22 cellular contexts compared by ENCODE assay signal in the genomic region with DNA sequence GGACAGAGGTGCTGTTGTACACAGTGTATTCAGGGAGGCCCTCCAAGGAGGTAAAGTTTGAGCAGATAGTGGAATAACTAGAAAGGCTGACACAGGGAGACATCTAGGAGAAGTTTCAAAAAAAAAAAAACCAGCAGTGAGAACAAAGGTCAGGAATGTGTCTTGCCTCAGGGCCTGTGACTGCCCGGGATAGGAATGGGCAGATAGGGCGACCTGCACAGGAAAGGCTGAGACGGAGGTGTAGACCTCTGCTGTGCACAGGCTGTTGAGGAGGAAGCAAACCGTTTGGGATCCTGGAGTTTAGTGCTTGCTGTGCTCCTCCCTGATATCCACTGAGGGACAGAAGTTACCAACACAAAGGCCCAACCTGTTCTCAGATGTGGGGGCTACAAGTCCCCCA.
DNase-seq lines count a peak whose midpoint lies in the region; ATAC-seq, FAIRE-seq and TF ChIP-seq lines count a peak whose summit lies in the region.
"Had no signal": no experiment of that assay in that cellular context is flagged by ENCODE, and none has a peak within 500 bp of the region (broad histone marks: within the 10 kb centered on the region; RNA-seq: fewer than 3 reads in every experiment).

No MANE protein-coding gene starts in this region.

- no peak overlapping the region for H3K4me3 Mint-ChIP-seq in astrocyte (ENCODE audit: unreplicated experiment)
- H3K4me3 Mint-ChIP-seq: activated CD8-positive, alpha-beta T cell treated with anti-CD3 and anti-CD28 coated beads for 36 hours; IgD-negative memory B cell; nephron had no signal

- H3K79me2 ChIP-seq in astrocyte (ENCODE audit: insufficient read depth, low read length): no peaks in the 10 kb centered on the region

- TF ChIP-seq POLR2A in A549 (IDR thresholded peaks at IDR 0.05; ENCODE audit: low read length): no peak

- no peak for TF ChIP-seq EP300 in A549 (IDR thresholded peaks at IDR 0.05)

- no peak for TF ChIP-seq RAD21 in A549 (conservative IDR thresholded peaks at IDR 0.05 in 1 of 2, IDR thresholded peaks at IDR 0.05 in 1 of 2)

- no peak for FAIRE-seq in A549 (lab: Jason Lieb, UNC)
- no peak for FAIRE-seq in astrocyte (lab: Jason Lieb, UNC)
- FAIRE-seq: TTC549 had no signal

- H3K27me3 Mint-ChIP-seq in astrocyte (ENCODE audit: low read depth, unreplicated experiment): peaks cover 32% of the 10 kb centered on the region

- no peak overlapping the region for H2AFZ ChIP-seq in astrocyte (ENCODE audit: low read depth, low read length)

- no peak overlapping the region for H3K27ac ChIP-seq in A549
- H3K27ac ChIP-seq in HUES6 (ENCODE audit: low read depth, low read length): no peak overlapping the region; the same call in 1 of the 2 replicates
- H3K27ac ChIP-seq in astrocyte (ENCODE audit: low read depth, low read length): no peak overlapping the region
- H3K27ac ChIP-seq: BLaER1, epithelial cell of prostate, heart left ventricle, left ventricle myocardium inferior had no signal

- no peaks in the 10 kb centered on the region for H4K20me1 ChIP-seq in astrocyte (ENCODE audit: insufficient read depth, low read length)
- H4K20me1 ChIP-seq: BLaER1 had no signal

- CTCF ChIA-PET in A549 (lab: Yijun Ruan, JAX): no interaction called here

- H3K9me3 Mint-ChIP-seq in astrocyte (ENCODE audit: unreplicated experiment): no peaks in the 10 kb centered on the region
- H3K9me3 Mint-ChIP-seq: activated CD8-positive, alpha-beta T cell treated with anti-CD3 and anti-CD28 coated beads for 36 hours; IgD-negative memory B cell; nephron had no signal

- peaks cover 8% of the 10 kb centered on the region for H3K4me1 Mint-ChIP-seq in astrocyte (ENCODE audit: low read depth, unreplicated experiment)
- H3K4me1 Mint-ChIP-seq: nephron had no signal

- ATAC-seq in A549: peak; percentile 55 to 73; a peak in 5 of 6 replicates
- peak; percentile 33 for ATAC-seq in left lobe of liver
- ATAC-seq in GM19452 (IDR thresholded peaks at IDR 0.05; ENCODE audit: unreplicated experiment): no peak
- ATAC-seq: activated CD8-positive, alpha-beta T cell treated with anti-CD3 and anti-CD28 coated beads for 36 hours; heart left ventricle had no signal

- H3K9ac ChIP-seq in HUES6 (ENCODE audit: low read length) (peak overlapping the region; percentile 27), astrocyte (ENCODE audit: low read length) (no peak overlapping the region)
- H3K9ac ChIP-seq: BLaER1 had no signal

- H3K4me1 ChIP-seq in A549 (no peaks in the 10 kb centered on the region; the same call in 2 of the 3 replicates), HUES6 (ENCODE audit: control insufficient read depth, insufficient read depth, low read length) (peaks cover 19% of the 10 kb centered on the region), astrocyte (ENCODE audit: insufficient read depth, low read length) (no peaks in the 10 kb centered on the region)
- H3K4me1 ChIP-seq: BLaER1, heart left ventricle, left ventricle myocardium inferior had no signal

- H3K36me3 Mint-ChIP-seq in astrocyte (ENCODE audit: low read depth, unreplicated experiment): no peaks in the 10 kb centered on the region
- H3K36me3 Mint-ChIP-seq: IgD-negative memory B cell had no signal

- H3K4me3 ChIP-seq in A549: no peak overlapping the region
- no peak overlapping the region for H3K4me3 ChIP-seq in HUES6 (ENCODE audit: low read depth, low read length)
- H3K4me3 ChIP-seq in astrocyte (ENCODE audit: insufficient read depth, low read depth, low read length): no peak overlapping the region
- H3K4me3 ChIP-seq: BLaER1, heart left ventricle, left ventricle myocardium inferior had no signal

- H3K9me3 ChIP-seq in A549: no peaks in the 10 kb centered on the region
- H3K9me3 ChIP-seq in HUES6 (ENCODE audit: control insufficient read depth, insufficient read depth, low read depth, low read length): no peaks in the 10 kb centered on the region
- no peaks in the 10 kb centered on the region for H3K9me3 ChIP-seq in astrocyte (ENCODE audit: insufficient read depth, low read depth, low read length)
- H3K9me3 ChIP-seq: BLaER1, heart left ventricle, left ventricle myocardium inferior had no signal

- POLR2A ChIA-PET in A549 (lab: Yijun Ruan, JAX): no interaction called here

- no peak for TF ChIP-seq CTCF in A549 (IDR thresholded peaks at IDR 0.05)
- TF ChIP-seq CTCF in astrocyte (IDR thresholded peaks at IDR 0.05; ENCODE audit: insufficient read depth, low read depth, low read length): no peak

- H3K36me3 ChIP-seq in HUES6 (ENCODE audit: control insufficient read depth, insufficient read depth, low read length): no peaks in the 10 kb centered on the region
- H3K36me3 ChIP-seq in astrocyte (ENCODE audit: insufficient read depth, low read length): no peaks in the 10 kb centered on the region
- H3K36me3 ChIP-seq: BLaER1, heart left ventricle, left ventricle myocardium inferior had no signal

- 0% methylated on average over 4 of the region's 4 CpGs for WGBS in A549 (ENCODE audit: missing lambda C conversion rate)

- peak overlapping the region; percentile 21 for H3K27ac Mint-ChIP-seq in astrocyte (ENCODE audit: unreplicated experiment)
- H3K27ac Mint-ChIP-seq: activated CD8-positive, alpha-beta T cell treated with anti-CD3 and anti-CD28 coated beads for 36 hours; IgD-negative memory B cell; nephron had no signal

- H3K4me2 ChIP-seq in A549 (peak overlapping the region; percentile 47), astrocyte (ENCODE audit: low read length) (no peak overlapping the region)
- H3K4me2 ChIP-seq: BLaER1 had no signal

- DNase-seq in A549 (ENCODE audit: low read depth in 1 of 2, low spot score in 1 of 2) (peak in 1 of 2 experiments; percentile 25), astrocyte (ENCODE audit: low read depth) (no peak), left lobe of liver (ENCODE audit: low spot score) (no peak), hepatic stellate cell (ENCODE audit: low spot score) (no peak), globus pallidus (ENCODE audit: low spot score) (no peak), AG08395 (ENCODE audit: low spot score) (no peak)
- DNase-seq: activated CD4-positive, alpha-beta T cell treated with anti-CD3 and anti-CD28 coated beads for 1 hour; activated CD8-positive, alpha-beta T cell treated with anti-CD3 and anti-CD28 coated beads for 36 hours; activated effector memory CD4-positive, alpha-beta T cell treated with Interleukin-2 at 50 U/mL for 16 hours; activated T-cell treated with anti-CD3 and anti-CD28 coated beads for 4 hours; DMS79; heart left ventricle; left ventricle myocardium inferior; NCI-H2081 treated with DMSO at 0.1 percent for 48 hours; SIG-M5 had no signal

- H3K27me3 ChIP-seq in HUES6 (ENCODE audit: control insufficient read depth, insufficient read depth, low read length) (no peaks in the 10 kb centered on the region), astrocyte (ENCODE audit: insufficient read depth, low read length) (no peaks in the 10 kb centered on the region)
- H3K27me3 ChIP-seq: BLaER1 had no signal

TF ChIP-seq in A549, 52 proteins besides CTCF, POLR2A, EP300 and RAD21 (continues in another document):
- TF ChIP-seq, protein P1, sequence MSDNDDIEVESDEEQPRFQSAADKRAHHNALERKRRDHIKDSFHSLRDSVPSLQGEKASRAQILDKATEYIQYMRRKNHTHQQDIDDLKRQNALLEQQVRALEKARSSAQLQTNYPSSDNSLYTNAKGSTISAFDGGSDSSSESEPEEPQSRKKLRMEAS (IDR thresholded peaks at IDR 0.05): no peak
- TF ChIP-seq HDAC2 (IDR thresholded peaks at IDR 0.05) (no peak), ZSCAN20 (CRISPR knock-in tag; IDR thresholded peaks at IDR 0.05) (no peak), HOXB5 (CRISPR knock-in tag; IDR thresholded peaks at IDR 0.05) (no peak), HOXB13 (CRISPR knock-in tag; IDR thresholded peaks at IDR 0.05; ENCODE audit: low read depth) (no peak)
- TF ChIP-seq, protein P2, sequence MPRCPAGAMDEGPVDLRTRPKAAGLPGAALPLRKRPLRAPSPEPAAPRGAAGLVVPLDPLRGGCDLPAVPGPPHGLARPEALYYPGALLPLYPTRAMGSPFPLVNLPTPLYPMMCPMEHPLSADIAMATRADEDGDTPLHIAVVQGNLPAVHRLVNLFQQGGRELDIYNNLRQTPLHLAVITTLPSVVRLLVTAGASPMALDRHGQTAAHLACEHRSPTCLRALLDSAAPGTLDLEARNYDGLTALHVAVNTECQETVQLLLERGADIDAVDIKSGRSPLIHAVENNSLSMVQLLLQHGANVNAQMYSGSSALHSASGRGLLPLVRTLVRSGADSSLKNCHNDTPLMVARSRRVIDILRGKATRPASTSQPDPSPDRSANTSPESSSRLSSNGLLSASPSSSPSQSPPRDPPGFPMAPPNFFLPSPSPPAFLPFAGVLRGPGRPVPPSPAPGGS (IDR thresholded peaks at IDR 0.05): no peak
- TF ChIP-seq, protein P3, sequence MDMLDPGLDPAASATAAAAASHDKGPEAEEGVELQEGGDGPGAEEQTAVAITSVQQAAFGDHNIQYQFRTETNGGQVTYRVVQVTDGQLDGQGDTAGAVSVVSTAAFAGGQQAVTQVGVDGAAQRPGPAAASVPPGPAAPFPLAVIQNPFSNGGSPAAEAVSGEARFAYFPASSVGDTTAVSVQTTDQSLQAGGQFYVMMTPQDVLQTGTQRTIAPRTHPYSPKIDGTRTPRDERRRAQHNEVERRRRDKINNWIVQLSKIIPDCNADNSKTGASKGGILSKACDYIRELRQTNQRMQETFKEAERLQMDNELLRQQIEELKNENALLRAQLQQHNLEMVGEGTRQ (IDR thresholded peaks at IDR 0.05): no peak
- TF ChIP-seq, protein P4, sequence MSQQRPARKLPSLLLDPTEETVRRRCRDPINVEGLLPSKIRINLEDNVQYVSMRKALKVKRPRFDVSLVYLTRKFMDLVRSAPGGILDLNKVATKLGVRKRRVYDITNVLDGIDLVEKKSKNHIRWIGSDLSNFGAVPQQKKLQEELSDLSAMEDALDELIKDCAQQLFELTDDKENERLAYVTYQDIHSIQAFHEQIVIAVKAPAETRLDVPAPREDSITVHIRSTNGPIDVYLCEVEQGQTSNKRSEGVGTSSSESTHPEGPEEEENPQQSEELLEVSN (IDR thresholded peaks at IDR 0.05; ENCODE audit: borderline replicate concordance, low read depth): no peak
- TF ChIP-seq, protein P5, sequence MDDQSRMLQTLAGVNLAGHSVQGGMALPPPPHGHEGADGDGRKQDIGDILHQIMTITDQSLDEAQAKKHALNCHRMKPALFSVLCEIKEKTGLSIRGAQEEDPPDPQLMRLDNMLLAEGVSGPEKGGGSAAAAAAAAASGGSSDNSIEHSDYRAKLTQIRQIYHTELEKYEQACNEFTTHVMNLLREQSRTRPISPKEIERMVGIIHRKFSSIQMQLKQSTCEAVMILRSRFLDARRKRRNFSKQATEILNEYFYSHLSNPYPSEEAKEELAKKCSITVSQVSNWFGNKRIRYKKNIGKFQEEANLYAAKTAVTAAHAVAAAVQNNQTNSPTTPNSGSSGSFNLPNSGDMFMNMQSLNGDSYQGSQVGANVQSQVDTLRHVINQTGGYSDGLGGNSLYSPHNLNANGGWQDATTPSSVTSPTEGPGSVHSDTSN (IDR thresholded peaks at IDR 0.05): no peak
